ENCODE assay signal across 32 cellular contexts in the genomic region with DNA sequence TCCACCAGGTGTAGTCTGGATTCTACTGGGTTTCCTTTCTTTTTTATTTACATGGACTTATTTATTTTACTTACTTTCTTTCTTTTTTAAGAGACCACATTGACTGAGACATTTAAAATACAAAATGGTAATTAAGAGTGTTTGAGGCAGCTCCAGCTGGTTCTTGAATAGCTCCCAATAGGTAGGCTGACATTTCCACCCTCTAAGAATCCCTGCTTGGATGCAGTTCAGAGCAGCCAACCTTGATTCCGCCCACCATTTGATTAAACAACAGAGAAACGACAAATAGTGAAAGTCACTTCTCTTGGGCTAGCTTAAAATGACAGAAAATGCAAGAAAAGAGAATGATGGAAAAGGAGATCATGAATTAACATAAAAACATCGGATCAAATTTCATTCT.
"Had no signal": no experiment of that assay in that cellular context is flagged by ENCODE, and none has a peak within 500 bp of the region (broad histone marks: within the 10 kb centered on the region; RNA-seq: fewer than 3 reads in every experiment).

No MANE protein-coding gene starts in this region.

- ATAC-seq: activated CD4-positive, alpha-beta T cell treated with anti-CD3 and anti-CD28 coated beads for 36 hours; activated naive CD4-positive, alpha-beta T cell treated with anti-CD3 and anti-CD28 coated beads, Interleukin-2, amount 50 U/mL, for 72 hours; activated T-cell treated with anti-CD3 and anti-CD28 coated beads, Interleukin-2, amount 50 U/mL, for 72 hours; gastroesophageal sphincter; heart right ventricle had no signal

- H3K36me3 Mint-ChIP-seq: activated naive CD4-positive, alpha-beta T cell treated with anti-CD3 and anti-CD28 coated beads, Interleukin-2, amount 10 ng/mL, durations not matched to agents 7 days and 5 days; activated naive CD4-positive, alpha-beta T cell treated with anti-CD3 and anti-CD28 coated beads, Interleukin-2, amount 50 U/mL, for 72 hours; activated naive CD8-positive, alpha-beta T cell treated with anti-CD3 and anti-CD28 coated beads, Interleukin-2, amount 10 ng/mL, durations not matched to agents 7 days and 5 days; brain had no signal

- H3K27me3 Mint-ChIP-seq: activated CD4-positive, alpha-beta memory T cell treated with anti-CD3 and anti-CD28 coated beads, Interleukin-2, amount 10 ng/mL, durations not matched to agents 7 days and 5 days; activated CD4-positive, alpha-beta T cell treated with anti-CD3 and anti-CD28 coated beads for 36 hours; activated CD4-positive, alpha-beta T cell treated with anti-CD3 and anti-CD28 coated beads, Interleukin-2, amount 10 ng/mL, durations not matched to agents 7 days and 5 days; activated naive CD4-positive, alpha-beta T cell treated with anti-CD3 and anti-CD28 coated beads, Interleukin-2, amount 10 ng/mL, durations not matched to agents 7 days and 5 days; activated naive CD8-positive, alpha-beta T cell treated with anti-CD3 and anti-CD28 coated beads, Interleukin-2, amount 10 ng/mL, durations not matched to agents 7 days and 5 days; activated T-cell treated with anti-CD3 and anti-CD28 coated beads, Interleukin-2, amount 50 U/mL, for 24 hours; brain had no signal

- H3K27me3 ChIP-seq: ascending aorta, breast epithelium, cardiac muscle cell, colonic mucosa, esophagus squamous epithelium, gastroesophageal sphincter, heart right ventricle had no signal

- H3K9me3 ChIP-seq: ascending aorta, breast epithelium, colonic mucosa, esophagus squamous epithelium, gastroesophageal sphincter, heart right ventricle had no signal

- H3K4me3 Mint-ChIP-seq: activated CD4-positive, alpha-beta memory T cell treated with anti-CD3 and anti-CD28 coated beads, Interleukin-2, amount 10 ng/mL, durations not matched to agents 7 days and 5 days; activated CD4-positive, alpha-beta T cell treated with anti-CD3 and anti-CD28 coated beads for 36 hours; activated CD4-positive, alpha-beta T cell treated with anti-CD3 and anti-CD28 coated beads, Interleukin-2, amount 10 ng/mL, durations not matched to agents 7 days and 5 days; activated naive CD4-positive, alpha-beta T cell treated with anti-CD3 and anti-CD28 coated beads, Interleukin-2, amount 10 ng/mL, durations not matched to agents 7 days and 5 days; activated naive CD8-positive, alpha-beta T cell treated with anti-CD3 and anti-CD28 coated beads, Interleukin-2, amount 10 ng/mL, durations not matched to agents 7 days and 5 days; activated T-cell treated with anti-CD3 and anti-CD28 coated beads, Interleukin-2, amount 50 U/mL, for 24 hours; activated T-cell treated with anti-CD3 and anti-CD28 coated beads, Interleukin-2, amount 50 U/mL, for 72 hours; T-helper 2 cell treated with Interferon-gamma antibody and Interleukin-4, amounts not matched to agents 5 μg/mL and 100 μg/mL, for 36 hours had no signal

- H3K36me3 ChIP-seq: ascending aorta, breast epithelium, cardiac muscle cell, colonic mucosa, esophagus squamous epithelium, gastroesophageal sphincter, heart right ventricle, WERI-Rb-1 had no signal

- H3K9me3 Mint-ChIP-seq: activated CD4-positive, alpha-beta memory T cell treated with anti-CD3 and anti-CD28 coated beads, Interleukin-2, amount 10 ng/mL, durations not matched to agents 7 days and 5 days; activated CD4-positive, alpha-beta T cell treated with anti-CD3 and anti-CD28 coated beads, Interleukin-2, amount 10 ng/mL, durations not matched to agents 7 days and 5 days; activated naive CD4-positive, alpha-beta T cell treated with anti-CD3 and anti-CD28 coated beads, Interleukin-2, amount 10 ng/mL, durations not matched to agents 7 days and 5 days; T-helper 2 cell treated with Interferon-gamma antibody and Interleukin-4, amounts not matched to agents 5 μg/mL and 100 μg/mL, for 36 hours had no signal

- H3K4me1 Mint-ChIP-seq: activated CD4-positive, alpha-beta memory T cell treated with anti-CD3 and anti-CD28 coated beads, Interleukin-2, amount 10 ng/mL, durations not matched to agents 7 days and 5 days; activated CD4-positive, alpha-beta T cell treated with anti-CD3 and anti-CD28 coated beads for 36 hours; activated CD4-positive, alpha-beta T cell treated with anti-CD3 and anti-CD28 coated beads, Interleukin-2, amount 10 ng/mL, durations not matched to agents 7 days and 5 days; activated naive CD4-positive, alpha-beta T cell treated with anti-CD3 and anti-CD28 coated beads, Interleukin-2, amount 10 ng/mL, durations not matched to agents 7 days and 5 days; activated naive CD8-positive, alpha-beta T cell treated with anti-CD3 and anti-CD28 coated beads, Interleukin-2, amount 10 ng/mL, durations not matched to agents 7 days and 5 days had no signal

- DNase-seq: activated CD4-positive, alpha-beta memory T cell treated with anti-CD3 and anti-CD28 coated beads, Interleukin-2, amount 10 ng/mL, durations not matched to agents 7 days and 5 days; activated CD4-positive, alpha-beta T cell treated with anti-CD3 and anti-CD28 coated beads for 36 hours; activated CD4-positive, alpha-beta T cell treated with anti-CD3 and anti-CD28 coated beads, Interleukin-2, amount 10 ng/mL, durations not matched to agents 7 days and 5 days; activated CD4-positive, alpha-beta T cell treated with anti-CD3 and anti-CD28 coated beads, Interleukin-2, amount 50 U/mL, for 4 hours; activated CD4-positive, CD25-positive, alpha-beta regulatory T cell; activated CD4-positive, CD25-positive, alpha-beta regulatory T cell treated with anti-CD3 and anti-CD28 coated beads, Interleukin-2, amount 50 U/mL, for 72 hours; activated CD8-positive, alpha-beta memory T cell treated with anti-CD3 and anti-CD28 coated beads, Interleukin-2, amount 50 U/mL, for 48 hours; activated gamma-delta T cell; activated naive CD4-positive, alpha-beta T cell; activated naive CD4-positive, alpha-beta T cell treated with anti-CD3 and anti-CD28 coated beads, Interleukin-2, amount 10 ng/mL, durations not matched to agents 7 days and 5 days; activated naive CD8-positive, alpha-beta T cell treated with anti-CD3 and anti-CD28 coated beads, Interleukin-2, amount 10 ng/mL, durations not matched to agents 7 days and 5 days; activated T-cell treated with anti-CD3 and anti-CD28 coated beads for 4 hours; activated T-cell treated with anti-CD3 and anti-CD28 coated beads, Interleukin-2, amount 50 U/mL, for 24 hours; activated T-cell treated with anti-CD3 and anti-CD28 coated beads, Interleukin-2, amount 50 U/mL, for 72 hours; central memory CD4-positive, alpha-beta T cell; cerebellar nuclear complex; colonic mucosa; effector CD8-positive, alpha-beta T cell; esophagus squamous epithelium; foreskin melanocyte; heart right ventricle; hippocampal formation; T1000; WERI-Rb-1 had no signal

- H3K27ac ChIP-seq: ascending aorta, breast epithelium, cardiac muscle cell, colonic mucosa, epithelial cell of prostate, esophagus squamous epithelium, gastroesophageal sphincter, heart right ventricle, WERI-Rb-1 had no signal

- H3K4me3 ChIP-seq: ascending aorta, breast epithelium, cardiac muscle cell, colonic mucosa, esophagus squamous epithelium, gastroesophageal sphincter, heart right ventricle had no signal

- H3K27ac Mint-ChIP-seq: activated CD4-positive, alpha-beta memory T cell treated with anti-CD3 and anti-CD28 coated beads, Interleukin-2, amount 10 ng/mL, durations not matched to agents 7 days and 5 days; activated CD4-positive, alpha-beta T cell treated with anti-CD3 and anti-CD28 coated beads for 36 hours; activated CD4-positive, alpha-beta T cell treated with anti-CD3 and anti-CD28 coated beads, Interleukin-2, amount 10 ng/mL, durations not matched to agents 7 days and 5 days; activated naive CD4-positive, alpha-beta T cell treated with anti-CD3 and anti-CD28 coated beads, Interleukin-2, amount 10 ng/mL, durations not matched to agents 7 days and 5 days; activated naive CD4-positive, alpha-beta T cell treated with anti-CD3 and anti-CD28 coated beads, Interleukin-2, amount 50 U/mL, for 72 hours; activated naive CD8-positive, alpha-beta T cell treated with anti-CD3 and anti-CD28 coated beads, Interleukin-2, amount 10 ng/mL, durations not matched to agents 7 days and 5 days; activated T-cell treated with anti-CD3 and anti-CD28 coated beads, Interleukin-2, amount 50 U/mL, for 24 hours; activated T-cell treated with anti-CD3 and anti-CD28 coated beads, Interleukin-2, amount 50 U/mL, for 72 hours; T-helper 2 cell treated with Interferon-gamma antibody and Interleukin-4, amounts not matched to agents 5 μg/mL and 100 μg/mL, for 36 hours had no signal

- H3K4me1 ChIP-seq: ascending aorta, breast epithelium, colonic mucosa, esophagus squamous epithelium, gastroesophageal sphincter, heart right ventricle had no signal
